In the genomic region with DNA sequence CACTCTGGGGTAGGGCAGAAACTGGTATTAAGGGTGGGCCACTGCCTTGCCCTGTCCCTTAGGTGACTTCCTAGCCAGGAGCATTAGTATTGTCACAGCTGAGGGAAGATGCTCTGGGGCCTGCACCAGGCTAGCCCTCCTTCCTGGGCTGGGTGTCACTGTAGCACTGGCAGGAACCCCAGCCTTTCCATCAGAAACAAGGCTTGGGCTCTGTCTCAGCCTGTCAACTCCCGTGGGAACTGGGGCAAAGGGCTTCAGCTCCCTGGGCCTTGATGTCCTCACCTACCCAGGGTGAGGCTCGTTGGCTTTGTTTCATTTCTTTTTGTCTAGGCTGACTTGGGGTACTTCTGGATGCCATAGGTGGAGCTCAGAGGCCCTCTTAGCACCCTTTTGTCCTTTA, we compare ENCODE assay signal across 15 cellular contexts. TPM values are rescaled to one million over a fixed set of nuclear protein-coding genes. Genes with fewer than 3 reads are reported as not detected.
DNase-seq lines count a peak whose midpoint lies in the region; ATAC-seq, FAIRE-seq and TF ChIP-seq lines count a peak whose summit lies in the region.
"Had no signal": no experiment of that assay in that cellular context is flagged by ENCODE, and none has a peak within 500 bp of the region (broad histone marks: within the 10 kb centered on the region; RNA-seq: fewer than 3 reads in every experiment).

No MANE protein-coding gene starts in this region.

- no CpG with 5 or more reads among the region's 2 CpGs for WGBS in right lobe of liver (ENCODE audit: insufficient coverage, low coverage, low lambda C conversion rate, missing lambda C conversion rate)

- H3K27ac ChIP-seq in HEK293 (ENCODE audit: extremely low read depth, low read depth, low read length) (peak overlapping the region; percentile 30; the same call in 1 of the 2 replicates), cingulate gyrus (ENCODE audit: low read depth, low read length) (peak overlapping the region; percentile 94), right lobe of liver (peak overlapping the region; percentile 41 to 73 (median 60)), stomach smooth muscle (ENCODE audit: low read length) (peak overlapping the region; percentile 91)

- H3K4me1 ChIP-seq in HEK293 (ENCODE audit: control insufficient read depth, insufficient read depth, low read length) = no peaks in the 10 kb centered on the region; the same call in 1 of the 2 replicates
- H3K4me1 ChIP-seq in right lobe of liver = peaks cover 0 to 64% (median 24%) of the 10 kb centered on the region in 4 donors
- peaks cover 17% of the 10 kb centered on the region for H3K4me1 ChIP-seq in stomach smooth muscle (ENCODE audit: control insufficient read depth, insufficient read depth, low read length)

- H3K9me3 ChIP-seq in HEK293 (ENCODE audit: control insufficient read depth, insufficient read depth, low read depth, low read length) (no peaks in the 10 kb centered on the region), right lobe of liver (no peaks in the 10 kb centered on the region), stomach smooth muscle (ENCODE audit: control insufficient read depth in 2 of 2, low read length in 2 of 2) (no peaks in the 10 kb centered on the region)
- H3K9me3 ChIP-seq: MG63 had no signal

- intact Hi-C loops in right lobe of liver (cut with DNase I) = no loop called here

- CTCF ChIA-PET in HEK293 (lab: Yijun Ruan, JAX) = interaction anchor here (0.7 to 2.0 kb wide), 2 partner anchors 20 to 39 kb away, joined by 3 to 5 read pairs; partner anchors contain the start of gene PLEKHG2

- POLR2A ChIA-PET in HEK293 (lab: Yijun Ruan, JAX) = interaction anchor here (0.6 kb wide), 1 partner anchor 52 kb away, joined by 3 read pairs; the partner anchor contains the start of gene LRFN1

- TF ChIP-seq POLR2A in right lobe of liver (IDR thresholded peaks at IDR 0.05) = no peak

- no peak for FAIRE-seq in D721Med (lab: Jason Lieb, UNC)

- H3K27me3 ChIP-seq in right lobe of liver = no peaks in the 10 kb centered on the region
- no peaks in the 10 kb centered on the region for H3K27me3 ChIP-seq in stomach smooth muscle (ENCODE audit: control insufficient read depth in 1 of 2, insufficient read depth in 2 of 2, low read length in 2 of 2)
- H3K27me3 ChIP-seq: MG63 had no signal

- H3K36me3 ChIP-seq in HEK293 (ENCODE audit: control insufficient read depth in 2 of 2, insufficient read depth in 1 of 2, low read length in 2 of 2) (peaks cover 92 to 100% of the 10 kb centered on the region in 2 experiments), right lobe of liver (peaks cover 0 to 42% (median 11%) of the 10 kb centered on the region in 4 donors), stomach smooth muscle (ENCODE audit: control insufficient read depth in 2 of 2, insufficient read depth in 2 of 2, low read length in 2 of 2) (peaks cover 46 to 54% of the 10 kb centered on the region in 2 donors)

- DNase-seq in right lobe of liver (no peak), NCI-H1436 (lab: John Stamatoyannopoulos, UW) (no peak), NCI-H526 (lab: John Stamatoyannopoulos, UW) (no peak), D721Med (ENCODE audit: insufficient read length, low spot score) (no peak)
- DNase-seq: activated T-cell treated with anti-CD3 and anti-CD28 coated beads, Interleukin-2, amount 50 U/mL, for 4 hours; DMS153; effector CD4-positive, alpha-beta T cell; islet precursor cell; NCI-H82 had no signal

- TF ChIP-seq CTCF in HEK293 (tag by site-specific recombination; IDR thresholded peaks at IDR 0.05) (no peak), right lobe of liver (IDR thresholded peaks at IDR 0.05) (no peak), D721Med (IDR thresholded peaks at IDR 0.05; ENCODE audit: insufficient read depth, missing control alignments) (no peak)

- ATAC-seq in right lobe of liver = peak in 3 of 4 donors; percentile 1 to 2 (median 2)
- ATAC-seq in HG03460 (IDR thresholded peaks at IDR 0.05; ENCODE audit: unreplicated experiment) = no peak
- ATAC-seq: activated T-cell treated with anti-CD3 and anti-CD28 coated beads, Interleukin-2, amount 50 U/mL, for 4 hours; GM23338 had no signal

- H3K9ac ChIP-seq in stomach smooth muscle (ENCODE audit: low read length in 2 of 2) = peak overlapping the region; percentile 50 to 87

- H3K4me3 ChIP-seq in HEK293 (ENCODE audit: low read depth, low read length) = no peak overlapping the region
- no peak overlapping the region for H3K4me3 ChIP-seq in right lobe of liver
- peak overlapping the region; percentile 10 to 49 for H3K4me3 ChIP-seq in stomach smooth muscle (ENCODE audit: low read length in 2 of 2)
- H3K4me3 ChIP-seq: GM23338, MG63 had no signal

TF ChIP-seq in HEK293, 187 proteins besides CTCF, POLR2A, EP300 and RAD21 (continues in another document):
- TF ChIP-seq ZNF600 (tag by site-specific recombination; IDR thresholded peaks at IDR 0.05) = no peak
- TF ChIP-seq, protein P1, sequence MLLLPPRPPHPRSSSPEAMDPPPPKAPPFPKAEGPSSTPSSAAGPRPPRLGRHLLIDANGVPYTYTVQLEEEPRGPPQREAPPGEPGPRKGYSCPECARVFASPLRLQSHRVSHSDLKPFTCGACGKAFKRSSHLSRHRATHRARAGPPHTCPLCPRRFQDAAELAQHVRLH (tag by site-specific recombination; IDR thresholded peaks at IDR 0.05) = no peak
- TF ChIP-seq IKZF3 (tag by site-specific recombination; IDR thresholded peaks at IDR 0.05) = no peak
- TF ChIP-seq, protein P2, sequence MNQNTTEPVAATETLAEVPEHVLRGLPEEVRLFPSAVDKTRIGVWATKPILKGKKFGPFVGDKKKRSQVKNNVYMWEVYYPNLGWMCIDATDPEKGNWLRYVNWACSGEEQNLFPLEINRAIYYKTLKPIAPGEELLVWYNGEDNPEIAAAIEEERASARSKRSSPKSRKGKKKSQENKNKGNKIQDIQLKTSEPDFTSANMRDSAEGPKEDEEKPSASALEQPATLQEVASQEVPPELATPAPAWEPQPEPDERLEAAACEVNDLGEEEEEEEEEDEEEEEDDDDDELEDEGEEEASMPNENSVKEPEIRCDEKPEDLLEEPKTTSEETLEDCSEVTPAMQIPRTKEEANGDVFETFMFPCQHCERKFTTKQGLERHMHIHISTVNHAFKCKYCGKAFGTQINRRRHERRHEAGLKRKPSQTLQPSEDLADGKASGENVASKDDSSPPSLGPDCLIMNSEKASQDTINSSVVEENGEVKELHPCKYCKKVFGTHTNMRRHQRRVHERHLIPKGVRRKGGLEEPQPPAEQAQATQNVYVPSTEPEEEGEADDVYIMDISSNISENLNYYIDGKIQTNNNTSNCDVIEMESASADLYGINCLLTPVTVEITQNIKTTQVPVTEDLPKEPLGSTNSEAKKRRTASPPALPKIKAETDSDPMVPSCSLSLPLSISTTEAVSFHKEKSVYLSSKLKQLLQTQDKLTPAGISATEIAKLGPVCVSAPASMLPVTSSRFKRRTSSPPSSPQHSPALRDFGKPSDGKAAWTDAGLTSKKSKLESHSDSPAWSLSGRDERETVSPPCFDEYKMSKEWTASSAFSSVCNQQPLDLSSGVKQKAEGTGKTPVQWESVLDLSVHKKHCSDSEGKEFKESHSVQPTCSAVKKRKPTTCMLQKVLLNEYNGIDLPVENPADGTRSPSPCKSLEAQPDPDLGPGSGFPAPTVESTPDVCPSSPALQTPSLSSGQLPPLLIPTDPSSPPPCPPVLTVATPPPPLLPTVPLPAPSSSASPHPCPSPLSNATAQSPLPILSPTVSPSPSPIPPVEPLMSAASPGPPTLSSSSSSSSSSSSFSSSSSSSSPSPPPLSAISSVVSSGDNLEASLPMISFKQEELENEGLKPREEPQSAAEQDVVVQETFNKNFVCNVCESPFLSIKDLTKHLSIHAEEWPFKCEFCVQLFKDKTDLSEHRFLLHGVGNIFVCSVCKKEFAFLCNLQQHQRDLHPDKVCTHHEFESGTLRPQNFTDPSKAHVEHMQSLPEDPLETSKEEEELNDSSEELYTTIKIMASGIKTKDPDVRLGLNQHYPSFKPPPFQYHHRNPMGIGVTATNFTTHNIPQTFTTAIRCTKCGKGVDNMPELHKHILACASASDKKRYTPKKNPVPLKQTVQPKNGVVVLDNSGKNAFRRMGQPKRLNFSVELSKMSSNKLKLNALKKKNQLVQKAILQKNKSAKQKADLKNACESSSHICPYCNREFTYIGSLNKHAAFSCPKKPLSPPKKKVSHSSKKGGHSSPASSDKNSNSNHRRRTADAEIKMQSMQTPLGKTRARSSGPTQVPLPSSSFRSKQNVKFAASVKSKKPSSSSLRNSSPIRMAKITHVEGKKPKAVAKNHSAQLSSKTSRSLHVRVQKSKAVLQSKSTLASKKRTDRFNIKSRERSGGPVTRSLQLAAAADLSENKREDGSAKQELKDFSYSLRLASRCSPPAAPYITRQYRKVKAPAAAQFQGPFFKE (tag by site-specific recombination; IDR thresholded peaks at IDR 0.05; ENCODE audit: borderline replicate concordance) = no peak
- TF ChIP-seq, protein P3, sequence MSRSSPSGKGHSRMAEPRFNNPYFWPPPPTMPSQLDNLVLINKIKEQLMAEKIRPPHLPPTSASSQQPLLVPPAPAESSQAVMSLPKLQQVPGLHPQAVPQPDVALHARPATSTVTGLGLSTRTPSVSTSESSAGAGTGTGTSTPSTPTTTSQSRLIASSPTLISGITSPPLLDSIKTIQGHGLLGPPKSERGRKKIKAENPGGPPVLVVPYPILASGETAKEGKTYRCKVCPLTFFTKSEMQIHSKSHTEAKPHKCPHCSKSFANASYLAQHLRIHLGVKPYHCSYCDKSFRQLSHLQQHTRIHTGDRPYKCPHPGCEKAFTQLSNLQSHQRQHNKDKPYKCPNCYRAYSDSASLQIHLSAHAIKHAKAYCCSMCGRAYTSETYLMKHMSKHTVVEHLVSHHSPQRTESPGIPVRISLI (tag by site-specific recombination; IDR thresholded peaks at IDR 0.05) = no peak

RNA-seq across cellular contexts. Expression of gene PAF1, which starts 18.0 kb away (rescaled TPM):
- 10 to 100 TPM; 18.6 to 34.9 (median 24.8) TPM for total RNA-seq in right lobe of liver

RNA-seq across cellular contexts. Expression of gene MED29, which starts 18.2 kb away (rescaled TPM):
- total RNA-seq in right lobe of liver = 10 to 100 TPM; 19.4 to 38.1 (median 24.1) TPM

RNA-seq across cellular contexts. Expression of gene SAMD4B, which starts 30.7 kb away (rescaled TPM):
- total RNA-seq in right lobe of liver = 10 to 100 TPM; 23.0 to 45.6 (median 31.6) TPM

RNA-seq across cellular contexts. Expression of gene ZFP36, which starts 33.7 kb away (rescaled TPM):
- 100 to 1,000 TPM in 3 of 6 experiments, 10 to 100 TPM in 3; 28.3 to 156 (median 91.7) TPM for total RNA-seq in right lobe of liver

RNA-seq across cellular contexts. Expression of gene GMFG, which starts 37.1 kb away (rescaled TPM):
- total RNA-seq in right lobe of liver = 10 to 100 TPM in 3 of 6 experiments, 1 to 10 TPM in 3; 2.8 to 23.8 (median 12.7) TPM
- total RNA-seq: GM23338 had no signal

Comparison
In these comparisons a context has a peak if more than half of its experiments do, and no peak if none do; other contexts are left out.
1. H3K27ac ChIP-seq: peak in every context shown above with its lines; median percentile 94 in cingulate gyrus; 91 in stomach smooth muscle; 60 in right lobe of liver; 30 in HEK293.
2. H3K4me3 ChIP-seq: peak in stomach smooth muscle (2 of 2); none in HEK293 (single experiment) and right lobe of liver (0 of 3).